In genomic region chr11:123062892-123063395, GRCh38 we compare ENCODE assay signal across 8 cellular contexts. TPM values are rescaled to one million over a fixed set of nuclear protein-coding genes. Genes with fewer than 3 reads are reported as not detected.
DNase-seq lines count a peak whose midpoint lies in the region; ATAC-seq and TF ChIP-seq lines count a peak whose summit lies in the region.

No MANE protein-coding gene starts in this region.

- peaks cover 53 to 59% of the 10 kb centered on the region in 2 donors for H3K4me1 ChIP-seq in gastrocnemius medialis

- H3K36me3 Mint-ChIP-seq in IgD-negative memory B cell: peaks cover 27% of the 10 kb centered on the region
- peaks cover 46% of the 10 kb centered on the region for H3K36me3 Mint-ChIP-seq in activated T-helper 1 cell treated with anti-CD3 and anti-CD28 coated beads, Interleukin-12 subunit alpha, Interleukin-12 subunit beta, Interleukin-2, Interleukin-4 antibody, amounts not matched to agents 30 ng/mL and 10 ng/mL and 1 ng/mL, durations not matched to agents 14 hours and 24 hours and 36 hours (ENCODE audit: low read depth)

- H3K36me3 ChIP-seq in gastrocnemius medialis: peaks cover 8 to 31% of the 10 kb centered on the region in 2 donors

- intact Hi-C loops in activated T-helper 1 cell treated with anti-CD3 and anti-CD28 coated beads, Interleukin-12 subunit alpha, Interleukin-12 subunit beta, Interleukin-2, Interleukin-4 antibody, amounts not matched to agents 30 ng/mL and 10 ng/mL and 1 ng/mL, durations not matched to agents 14 hours and 24 hours and 36 hours (cut with micrococcal nuclease): loop anchor here (1.0 to 10.0 kb wide), 12 partner anchors 7 to 1682 kb away; partner anchors contain the start of genes GRAMD1B and ZNF202
- intact Hi-C loops in left ventricle myocardium superior (cut with micrococcal nuclease): no loop called here
- intact Hi-C loops in gastrocnemius medialis (cut with DNase I; ENCODE audit: low total_unique reads): no loop called here

- TF ChIP-seq CTCF in gastrocnemius medialis (IDR thresholded peaks at IDR 0.05 in 4 of 5, conservative IDR thresholded peaks at IDR 0.05 in 1 of 5): no peak

- no peak for TF ChIP-seq POLR2A in gastrocnemius medialis (IDR thresholded peaks at IDR 0.05)

- DNase-seq in NCI-H2171 (lab: John Stamatoyannopoulos, UW): peak; percentile 31
- no peak for DNase-seq in NCI-H2171 treated with DMSO at 0.1 percent for 48 hours (lab: John Stamatoyannopoulos, UW)
- DNase-seq in activated T-helper 1 cell treated with anti-CD3 and anti-CD28 coated beads, Interleukin-12 subunit alpha, Interleukin-12 subunit beta, Interleukin-2, Interleukin-4 antibody, amounts not matched to agents 30 ng/mL and 10 ng/mL and 1 ng/mL, durations not matched to agents 14 hours and 24 hours and 36 hours (ENCODE audit: low spot score): no peak
- no peak for DNase-seq in left ventricle myocardium superior
- no peak for DNase-seq in gastrocnemius medialis

- no peaks in the 10 kb centered on the region for H3K9me3 ChIP-seq in gastrocnemius medialis

- H3K27ac Mint-ChIP-seq in IgD-negative memory B cell: peak overlapping the region; percentile 95 to 100 (median 100)
- peak overlapping the region; percentile 100 for H3K27ac Mint-ChIP-seq in activated T-helper 1 cell treated with anti-CD3 and anti-CD28 coated beads, Interleukin-12 subunit alpha, Interleukin-12 subunit beta, Interleukin-2, Interleukin-4 antibody, amounts not matched to agents 30 ng/mL and 10 ng/mL and 1 ng/mL, durations not matched to agents 14 hours and 24 hours and 36 hours

- no peaks in the 10 kb centered on the region for H3K27me3 ChIP-seq in gastrocnemius medialis

- in situ Hi-C loops in gastrocnemius medialis (cut with MboI; ENCODE audit: low sequenced_read_pairs in 4 of 4): no loop called here

- H3K4me3 Mint-ChIP-seq in IgD-negative memory B cell: peak overlapping the region; percentile 97 to 100 (median 98)
- peak overlapping the region; percentile 98 for H3K4me3 Mint-ChIP-seq in activated T-helper 1 cell treated with anti-CD3 and anti-CD28 coated beads, Interleukin-12 subunit alpha, Interleukin-12 subunit beta, Interleukin-2, Interleukin-4 antibody, amounts not matched to agents 30 ng/mL and 10 ng/mL and 1 ng/mL, durations not matched to agents 14 hours and 24 hours and 36 hours

- H3K27ac ChIP-seq in gastrocnemius medialis: peak overlapping the region; percentile 97 to 99 (median 98)

- peak overlapping the region; percentile 88 to 99 (median 94) for H3K4me3 ChIP-seq in gastrocnemius medialis

- ATAC-seq in left ventricle myocardium superior: peak; percentile 30
- peak; percentile 16 to 18 for ATAC-seq in gastrocnemius medialis
- ATAC-seq in HG03432 (IDR thresholded peaks at IDR 0.05; ENCODE audit: unreplicated experiment): no peak
- no peak for ATAC-seq in GM21723 (IDR thresholded peaks at IDR 0.05; ENCODE audit: unreplicated experiment)

- H3K4me1 Mint-ChIP-seq in IgD-negative memory B cell: peaks cover 40 to 51% (median 51%) of the 10 kb centered on the region in 3 donors
- peaks cover 37% of the 10 kb centered on the region for H3K4me1 Mint-ChIP-seq in activated T-helper 1 cell treated with anti-CD3 and anti-CD28 coated beads, Interleukin-12 subunit alpha, Interleukin-12 subunit beta, Interleukin-2, Interleukin-4 antibody, amounts not matched to agents 30 ng/mL and 10 ng/mL and 1 ng/mL, durations not matched to agents 14 hours and 24 hours and 36 hours (ENCODE audit: low read depth)

- no peaks in the 10 kb centered on the region for H3K9me3 Mint-ChIP-seq in IgD-negative memory B cell
- no peaks in the 10 kb centered on the region for H3K9me3 Mint-ChIP-seq in activated T-helper 1 cell treated with anti-CD3 and anti-CD28 coated beads, Interleukin-12 subunit alpha, Interleukin-12 subunit beta, Interleukin-2, Interleukin-4 antibody, amounts not matched to agents 30 ng/mL and 10 ng/mL and 1 ng/mL, durations not matched to agents 14 hours and 24 hours and 36 hours

- peaks cover 2% of the 10 kb centered on the region for H3K27me3 Mint-ChIP-seq in IgD-negative memory B cell
- H3K27me3 Mint-ChIP-seq in activated T-helper 1 cell treated with anti-CD3 and anti-CD28 coated beads, Interleukin-12 subunit alpha, Interleukin-12 subunit beta, Interleukin-2, Interleukin-4 antibody, amounts not matched to agents 30 ng/mL and 10 ng/mL and 1 ng/mL, durations not matched to agents 14 hours and 24 hours and 36 hours (ENCODE audit: insufficient read depth): peaks cover 2% of the 10 kb centered on the region

RNA-seq across cellular contexts. Expression of gene HSPA8, which starts 1.0 kb away (rescaled TPM):
- 1,082 TPM for polyA plus RNA-seq in IgD-negative memory B cell
- total RNA-seq in activated T-helper 1 cell treated with anti-CD3 and anti-CD28 coated beads, Interleukin-12 subunit alpha, Interleukin-12 subunit beta, Interleukin-2, Interleukin-4 antibody, amounts not matched to agents 30 ng/mL and 10 ng/mL and 1 ng/mL, durations not matched to agents 14 hours and 24 hours and 36 hours: 4,132 and 4,214 TPM in 2 replicates
- total RNA-seq in left ventricle myocardium superior (1,352 TPM), gastrocnemius medialis (1,000 to 10,000 TPM; 1,017 to 1,596 (median 1,399) TPM)

Comparison
In these comparisons a context has a peak if more than half of its experiments do, and no peak if none do; other contexts are left out.
1. ATAC-seq: peak in left ventricle myocardium superior (single experiment) and gastrocnemius medialis (2 of 2); none in HG03432 (single experiment) and GM21723 (single experiment).